ENCODE assay signal across 9 cellular contexts in genomic region chr5:159051431-159052281, GRCh38. TPM values are rescaled to one million over a fixed set of nuclear protein-coding genes. Genes with fewer than 3 reads are reported as not detected.
DNase-seq lines count a peak whose midpoint lies in the region; ATAC-seq and TF ChIP-seq lines count a peak whose summit lies in the region.
"Had no signal": no experiment of that assay in that cellular context is flagged by ENCODE, and none has a peak within 500 bp of the region (broad histone marks: within the 10 kb centered on the region; RNA-seq: fewer than 3 reads in every experiment).

No MANE protein-coding gene starts in this region.

- DNase-seq in GM03348 (ENCODE audit: low spot score) (peak; percentile 50), NCI-H774 (lab: John Stamatoyannopoulos, UW) (peak; percentile 4), fibroblast of pulmonary artery (ENCODE audit: low read depth) (peak; percentile 31), epidermal melanocyte (ENCODE audit: insufficient read length, low spot score) (no peak), DMS79 treated with DMSO at 0.1 percent for 48 hours (lab: John Stamatoyannopoulos, UW) (no peak)
- DNase-seq in activated CD4-positive, alpha-beta T cell treated with anti-CD3 and anti-CD28 coated beads, Interleukin-2, amount 10 ng/mL, durations not matched to agents 7 days and 5 days = no peak

- H3K27me3 Mint-ChIP-seq in nephron (ENCODE audit: low read depth) = peaks cover 26% of the 10 kb centered on the region
- H3K27me3 Mint-ChIP-seq in activated CD4-positive, alpha-beta T cell treated with anti-CD3 and anti-CD28 coated beads, Interleukin-2, amount 10 ng/mL, durations not matched to agents 7 days and 5 days = peaks cover 78% of the 10 kb centered on the region

- H3K4me1 Mint-ChIP-seq in nephron = peaks cover 45% of the 10 kb centered on the region
- peaks cover 8% of the 10 kb centered on the region for H3K4me1 Mint-ChIP-seq in activated CD4-positive, alpha-beta T cell treated with anti-CD3 and anti-CD28 coated beads, Interleukin-2, amount 10 ng/mL, durations not matched to agents 7 days and 5 days

- H3K36me3 Mint-ChIP-seq in nephron (ENCODE audit: low read depth) = peaks cover 15% of the 10 kb centered on the region
- H3K36me3 Mint-ChIP-seq in activated CD4-positive, alpha-beta T cell treated with anti-CD3 and anti-CD28 coated beads, Interleukin-2, amount 10 ng/mL, durations not matched to agents 7 days and 5 days (ENCODE audit: low read depth) = no peaks in the 10 kb centered on the region

- CTCF ChIA-PET in activated CD4-positive, alpha-beta T cell treated with anti-CD3 and anti-CD28 coated beads, Interleukin-2, amount 10 ng/mL, durations not matched to agents 7 days and 5 days (lab: Charles Lee) = no interaction called here

- peak overlapping the region; percentile 24 for H3K4me3 ChIP-seq in fibroblast of pulmonary artery (replicated peaks; ENCODE audit: low read depth, low read length)

- peak overlapping the region; percentile 71 to 81 (median 75) for H3K4me3 Mint-ChIP-seq in nephron
- H3K4me3 Mint-ChIP-seq in activated CD4-positive, alpha-beta T cell treated with anti-CD3 and anti-CD28 coated beads, Interleukin-2, amount 10 ng/mL, durations not matched to agents 7 days and 5 days = no peak overlapping the region

- H3K27ac Mint-ChIP-seq in nephron = peak overlapping the region; percentile 48 to 91 (median 82)
- H3K27ac Mint-ChIP-seq in activated CD4-positive, alpha-beta T cell treated with anti-CD3 and anti-CD28 coated beads, Interleukin-2, amount 10 ng/mL, durations not matched to agents 7 days and 5 days = no peak overlapping the region

- TF ChIP-seq CTCF in fibroblast of pulmonary artery (IDR thresholded peaks at IDR 0.05; ENCODE audit: low read length, missing control alignments) (no peak), nephron (IDR thresholded peaks at IDR 0.05; ENCODE audit: unreplicated experiment in 3 of 3) (no peak)

- POLR2A ChIA-PET in activated CD4-positive, alpha-beta T cell treated with anti-CD3 and anti-CD28 coated beads, Interleukin-2, amount 10 ng/mL, durations not matched to agents 7 days and 5 days (lab: Charles Lee) = no interaction called here

- ATAC-seq in GM21526 (IDR thresholded peaks at IDR 0.05; ENCODE audit: low FRiP score, unreplicated experiment) = no peak
- ATAC-seq: left colon had no signal

- H3K9me3 Mint-ChIP-seq in nephron = no peaks in the 10 kb centered on the region
- H3K9me3 Mint-ChIP-seq in activated CD4-positive, alpha-beta T cell treated with anti-CD3 and anti-CD28 coated beads, Interleukin-2, amount 10 ng/mL, durations not matched to agents 7 days and 5 days = no peaks in the 10 kb centered on the region

RNA-seq across cellular contexts. Expression of gene EBF1, which starts 48.1 kb away (rescaled TPM):
- under 1 TPM; 0.21 to 0.64 TPM for total RNA-seq in activated CD4-positive, alpha-beta T cell treated with anti-CD3 and anti-CD28 coated beads, Interleukin-2, amount 10 ng/mL, durations not matched to agents 7 days and 5 days

Comparison
In these comparisons a context has a peak if more than half of its experiments do, and no peak if none do; other contexts are left out.
1. DNase-seq: peak in GM03348 (single experiment), NCI-H774 (single experiment) and fibroblast of pulmonary artery (single experiment); none in epidermal melanocyte (single experiment), DMS79 treated with DMSO at 0.1 percent for 48 hours (single experiment) and activated CD4-positive, alpha-beta T cell treated with anti-CD3 and anti-CD28 coated beads, Interleukin-2, amount 10 ng/mL, durations not matched to agents 7 days and 5 days (single experiment).